8 cellular contexts compared by ENCODE assay signal in genomic region chr2:74528600-74529356, GRCh38. TPM values are rescaled to one million over a fixed set of nuclear protein-coding genes. Genes with fewer than 3 reads are reported as not detected.
DNase-seq lines count a peak whose midpoint lies in the region; ATAC-seq and TF ChIP-seq lines count a peak whose summit lies in the region.

No MANE protein-coding gene starts in this region.

- 15% methylated on average over 29 of the region's 29 CpGs for WGBS in esophagus, 2 donors

- peak overlapping the region; percentile 61 to 97 for H3K4me3 ChIP-seq in esophagus (ENCODE audit: low read depth in 1 of 2, low read length in 2 of 2)
- H3K4me3 ChIP-seq in osteoblast (ENCODE audit: insufficient read depth, low read length) = peak overlapping the region; percentile 93

- peak; percentile 22 for TF ChIP-seq CTCF in GM13977 (IDR thresholded peaks at IDR 0.05; ENCODE audit: extremely low read depth, insufficient read depth, missing control alignments)
- no peak for TF ChIP-seq CTCF in osteoblast (IDR thresholded peaks at IDR 0.05; ENCODE audit: extremely low read depth, low read depth, low read length)

- peaks cover 47% of the 10 kb centered on the region for H3K79me2 ChIP-seq in osteoblast (ENCODE audit: insufficient read depth, low read length)

- in situ Hi-C loops in GM13977 (cut with MboI; ENCODE audit: low pct_unique_long_range_greater_than_20kb, low sequenced_read_pairs, unreplicated experiment) = no loop called here

- H3K27me3 ChIP-seq in esophagus (ENCODE audit: control insufficient read depth in 1 of 2, insufficient read depth in 2 of 2, low read length in 2 of 2) (no peaks in the 10 kb centered on the region), osteoblast (ENCODE audit: insufficient read depth, low read length) (no peaks in the 10 kb centered on the region)

- H3K36me3 ChIP-seq in esophagus (ENCODE audit: control insufficient read depth in 2 of 2, insufficient read depth in 2 of 2, low read length in 1 of 2) = peaks cover 7 to 22% of the 10 kb centered on the region in 2 donors
- peaks cover 42% of the 10 kb centered on the region for H3K36me3 ChIP-seq in osteoblast (ENCODE audit: insufficient read depth, low read length)

- peak; percentile 1 for ATAC-seq in HG02610 (IDR thresholded peaks at IDR 0.05; ENCODE audit: unreplicated experiment)

- peaks cover 4 to 12% of the 10 kb centered on the region in 2 donors for H3K4me1 ChIP-seq in esophagus (ENCODE audit: control insufficient read depth in 2 of 2, insufficient read depth in 2 of 2, low read length in 1 of 2)
- H3K4me1 ChIP-seq in osteoblast (ENCODE audit: insufficient read depth, low read length) = peaks cover 29% of the 10 kb centered on the region

- peak overlapping the region; percentile 80 for H2AFZ ChIP-seq in osteoblast (ENCODE audit: low read length)

- DNase-seq in GM13977 (ENCODE audit: low spot score) = no peak
- peak; percentile 36 for DNase-seq in RPMI8226
- peak; percentile 66 for DNase-seq in osteoblast (ENCODE audit: insufficient read length, low spot score, missing footprints)
- DNase-seq in medulla oblongata (ENCODE audit: extremely low spot score) = no peak
- no peak for DNase-seq in T1000 (lab: John Stamatoyannopoulos, UW)
- DNase-seq in SKM-1 treated with dmso at 0.1 percent for 144 hours (lab: John Stamatoyannopoulos, UW; ENCODE audit: unreplicated experiment) = no peak

- peak overlapping the region; percentile 99 for H3K4me2 ChIP-seq in osteoblast (ENCODE audit: insufficient read depth, low read length)

- peak overlapping the region; percentile 92 for H3K27ac ChIP-seq in esophagus (ENCODE audit: low read depth in 2 of 2, low read length in 1 of 2)
- peak overlapping the region; percentile 93 for H3K27ac ChIP-seq in osteoblast (ENCODE audit: low read depth, low read length)

- peaks cover 16% of the 10 kb centered on the region for H4K20me1 ChIP-seq in osteoblast (ENCODE audit: insufficient read depth, low read length)

- no peaks in the 10 kb centered on the region for H3K9me3 ChIP-seq in esophagus (ENCODE audit: control insufficient read depth in 2 of 2, insufficient read depth in 1 of 2, low read depth in 1 of 2, low read length in 1 of 2)
- no peaks in the 10 kb centered on the region for H3K9me3 ChIP-seq in osteoblast (ENCODE audit: low read depth, low read length)

RNA-seq across cellular contexts. Expression of gene AUP1, which starts 0.7 kb away (rescaled TPM):
- polyA plus RNA-seq in esophagus = 100 to 1,000 TPM; 116 to 186 TPM
- total RNA-seq in osteoblast = 82.9 and 86.3 TPM in 2 replicates

RNA-seq across cellular contexts. Expression of gene HTRA2, which starts 1.0 kb away (rescaled TPM):
- 10 to 100 TPM; 15.8 to 21.0 TPM for polyA plus RNA-seq in esophagus
- 51.8 and 53.6 TPM in 2 replicates for total RNA-seq in osteoblast

RNA-seq across cellular contexts. Expression of gene DQX1, which starts 2.7 kb away (rescaled TPM):
- 1 to 10 TPM; 3.4 to 7.3 TPM for polyA plus RNA-seq in esophagus
- total RNA-seq in osteoblast = not detected in 2 replicates

RNA-seq across cellular contexts. Expression of gene TLX2, which starts 14.5 kb away (rescaled TPM):
- polyA plus RNA-seq in esophagus = under 1 TPM in 1 of 2 donors, not detected in 1; 0.01 TPM
- total RNA-seq in osteoblast = under 0.01 and 0.36 TPM in 2 replicates

RNA-seq across cellular contexts. Expression of gene PCGF1, which starts 21.3 kb away (rescaled TPM):
- 10 to 100 TPM; 16.1 to 18.2 TPM for polyA plus RNA-seq in esophagus
- 22.4 and 26.5 TPM in 2 replicates for total RNA-seq in osteoblast

Comparison
In these comparisons a context has a peak if more than half of its experiments do, and no peak if none do; other contexts are left out.
1. DNase-seq: peak in RPMI8226 (single experiment) and osteoblast (single experiment); none in GM13977 (single experiment), medulla oblongata (single experiment), T1000 (single experiment) and SKM-1 treated with dmso at 0.1 percent for 144 hours (single experiment).